In the genomic region with DNA sequence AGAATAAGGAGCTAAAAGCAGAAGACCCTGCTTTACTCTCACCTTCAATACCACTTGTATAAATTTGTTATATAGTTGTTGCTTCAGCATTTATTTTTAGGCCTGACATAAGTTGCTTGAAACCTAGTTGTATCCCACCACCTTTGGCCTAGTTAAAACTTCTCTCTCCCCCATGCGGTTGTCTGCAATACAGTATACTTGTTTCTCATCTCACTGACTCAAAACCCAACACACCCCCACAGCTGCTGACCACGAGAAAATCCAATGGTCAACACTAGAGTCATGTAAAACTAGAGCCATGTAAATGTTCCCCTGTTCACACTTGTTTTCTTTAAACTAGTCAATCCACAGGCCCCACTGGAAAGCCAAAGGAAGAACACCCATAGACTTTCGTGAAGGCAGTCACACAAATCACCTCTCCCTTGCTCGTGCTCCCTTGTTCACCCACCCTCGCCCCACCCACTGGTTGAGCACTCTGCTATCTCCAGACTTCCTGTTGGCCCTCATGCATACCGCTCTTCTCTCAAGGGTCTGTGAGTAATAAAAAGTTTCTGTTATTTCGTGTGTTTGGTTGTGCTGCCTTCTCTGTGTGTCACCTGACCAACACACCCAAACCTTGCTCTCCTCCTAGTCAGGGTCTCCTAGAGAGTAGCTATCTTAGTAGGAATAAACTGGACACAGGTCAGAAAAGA, we compare ENCODE assay signal across 1 cellular context.
TF ChIP-seq lines count a peak whose summit lies in the region.

No MANE protein-coding gene starts in this region.

TF ChIP-seq in GM12878, 131 proteins besides CTCF, POLR2A, EP300 and RAD21:
- peak; percentile 70 for TF ChIP-seq CREM (IDR thresholded peaks at IDR 0.05; ENCODE audit: low read depth)
- TF ChIP-seq FOXM1 (IDR thresholded peaks at IDR 0.05; ENCODE audit: low read depth, low read length): peak; percentile 43; the same call in 1 of the 2 replicates
- TF ChIP-seq EED (IDR thresholded peaks at IDR 0.05; ENCODE audit: low read depth): 0 out of 2 replicates have a peak, but pooled peaks have one; percentile 25
- TF ChIP-seq, protein P1, sequence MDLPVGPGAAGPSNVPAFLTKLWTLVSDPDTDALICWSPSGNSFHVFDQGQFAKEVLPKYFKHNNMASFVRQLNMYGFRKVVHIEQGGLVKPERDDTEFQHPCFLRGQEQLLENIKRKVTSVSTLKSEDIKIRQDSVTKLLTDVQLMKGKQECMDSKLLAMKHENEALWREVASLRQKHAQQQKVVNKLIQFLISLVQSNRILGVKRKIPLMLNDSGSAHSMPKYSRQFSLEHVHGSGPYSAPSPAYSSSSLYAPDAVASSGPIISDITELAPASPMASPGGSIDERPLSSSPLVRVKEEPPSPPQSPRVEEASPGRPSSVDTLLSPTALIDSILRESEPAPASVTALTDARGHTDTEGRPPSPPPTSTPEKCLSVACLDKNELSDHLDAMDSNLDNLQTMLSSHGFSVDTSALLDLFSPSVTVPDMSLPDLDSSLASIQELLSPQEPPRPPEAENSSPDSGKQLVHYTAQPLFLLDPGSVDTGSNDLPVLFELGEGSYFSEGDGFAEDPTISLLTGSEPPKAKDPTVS (IDR thresholded peaks at IDR 0.05; ENCODE audit: low read depth, low read length): no peak
- peak; percentile 72; the same call in 1 of the 2 replicates for TF ChIP-seq NFIC (IDR thresholded peaks at IDR 0.05; ENCODE audit: low read depth, low read length)
- no peak for TF ChIP-seq EZH2 (IDR thresholded peaks at IDR 0.05; ENCODE audit: borderline replicate concordance, control insufficient read depth, low read depth, low read length)
- TF ChIP-seq CBFB (IDR thresholded peaks at IDR 0.05; ENCODE audit: low read depth): peak; percentile 64; the same call in 1 of the 2 replicates
- no peak for TF ChIP-seq TCF12 (IDR thresholded peaks at IDR 0.05; ENCODE audit: low read depth, low read length)
- TF ChIP-seq, protein P2, sequence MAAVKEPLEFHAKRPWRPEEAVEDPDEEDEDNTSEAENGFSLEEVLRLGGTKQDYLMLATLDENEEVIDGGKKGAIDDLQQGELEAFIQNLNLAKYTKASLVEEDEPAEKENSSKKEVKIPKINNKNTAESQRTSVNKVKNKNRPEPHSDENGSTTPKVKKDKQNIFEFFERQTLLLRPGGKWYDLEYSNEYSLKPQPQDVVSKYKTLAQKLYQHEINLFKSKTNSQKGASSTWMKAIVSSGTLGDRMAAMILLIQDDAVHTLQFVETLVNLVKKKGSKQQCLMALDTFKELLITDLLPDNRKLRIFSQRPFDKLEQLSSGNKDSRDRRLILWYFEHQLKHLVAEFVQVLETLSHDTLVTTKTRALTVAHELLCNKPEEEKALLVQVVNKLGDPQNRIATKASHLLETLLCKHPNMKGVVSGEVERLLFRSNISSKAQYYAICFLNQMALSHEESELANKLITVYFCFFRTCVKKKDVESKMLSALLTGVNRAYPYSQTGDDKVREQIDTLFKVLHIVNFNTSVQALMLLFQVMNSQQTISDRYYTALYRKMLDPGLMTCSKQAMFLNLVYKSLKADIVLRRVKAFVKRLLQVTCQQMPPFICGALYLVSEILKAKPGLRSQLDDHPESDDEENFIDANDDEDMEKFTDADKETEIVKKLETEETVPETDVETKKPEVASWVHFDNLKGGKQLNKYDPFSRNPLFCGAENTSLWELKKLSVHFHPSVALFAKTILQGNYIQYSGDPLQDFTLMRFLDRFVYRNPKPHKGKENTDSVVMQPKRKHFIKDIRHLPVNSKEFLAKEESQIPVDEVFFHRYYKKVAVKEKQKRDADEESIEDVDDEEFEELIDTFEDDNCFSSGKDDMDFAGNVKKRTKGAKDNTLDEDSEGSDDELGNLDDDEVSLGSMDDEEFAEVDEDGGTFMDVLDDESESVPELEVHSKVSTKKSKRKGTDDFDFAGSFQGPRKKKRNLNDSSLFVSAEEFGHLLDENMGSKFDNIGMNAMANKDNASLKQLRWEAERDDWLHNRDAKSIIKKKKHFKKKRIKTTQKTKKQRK (IDR thresholded peaks at IDR 0.05; ENCODE audit: low read depth, low read length): no peak
- TF ChIP-seq, protein P3, sequence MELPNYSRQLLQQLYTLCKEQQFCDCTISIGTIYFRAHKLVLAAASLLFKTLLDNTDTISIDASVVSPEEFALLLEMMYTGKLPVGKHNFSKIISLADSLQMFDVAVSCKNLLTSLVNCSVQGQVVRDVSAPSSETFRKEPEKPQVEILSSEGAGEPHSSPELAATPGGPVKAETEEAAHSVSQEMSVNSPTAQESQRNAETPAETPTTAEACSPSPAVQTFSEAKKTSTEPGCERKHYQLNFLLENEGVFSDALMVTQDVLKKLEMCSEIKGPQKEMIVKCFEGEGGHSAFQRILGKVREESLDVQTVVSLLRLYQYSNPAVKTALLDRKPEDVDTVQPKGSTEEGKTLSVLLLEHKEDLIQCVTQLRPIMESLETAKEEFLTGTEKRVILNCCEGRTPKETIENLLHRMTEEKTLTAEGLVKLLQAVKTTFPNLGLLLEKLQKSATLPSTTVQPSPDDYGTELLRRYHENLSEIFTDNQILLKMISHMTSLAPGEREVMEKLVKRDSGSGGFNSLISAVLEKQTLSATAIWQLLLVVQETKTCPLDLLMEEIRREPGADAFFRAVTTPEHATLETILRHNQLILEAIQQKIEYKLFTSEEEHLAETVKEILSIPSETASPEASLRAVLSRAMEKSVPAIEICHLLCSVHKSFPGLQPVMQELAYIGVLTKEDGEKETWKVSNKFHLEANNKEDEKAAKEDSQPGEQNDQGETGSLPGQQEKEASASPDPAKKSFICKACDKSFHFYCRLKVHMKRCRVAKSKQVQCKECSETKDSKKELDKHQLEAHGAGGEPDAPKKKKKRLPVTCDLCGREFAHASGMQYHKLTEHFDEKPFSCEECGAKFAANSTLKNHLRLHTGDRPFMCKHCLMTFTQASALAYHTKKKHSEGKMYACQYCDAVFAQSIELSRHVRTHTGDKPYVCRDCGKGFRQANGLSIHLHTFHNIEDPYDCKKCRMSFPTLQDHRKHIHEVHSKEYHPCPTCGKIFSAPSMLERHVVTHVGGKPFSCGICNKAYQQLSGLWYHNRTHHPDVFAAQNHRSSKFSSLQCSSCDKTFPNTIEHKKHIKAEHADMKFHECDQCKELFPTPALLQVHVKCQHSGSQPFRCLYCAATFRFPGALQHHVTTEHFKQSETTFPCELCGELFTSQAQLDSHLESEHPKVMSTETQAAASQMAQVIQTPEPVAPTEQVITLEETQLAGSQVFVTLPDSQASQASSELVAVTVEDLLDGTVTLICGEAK (IDR thresholded peaks at IDR 0.05; ENCODE audit: borderline replicate concordance): no peak
- TF ChIP-seq IRF4 (IDR thresholded peaks at IDR 0.05; ENCODE audit: low read depth, low read length): peak; percentile 83; the same call in 1 of the 2 replicates
- TF ChIP-seq JUNB (IDR thresholded peaks at IDR 0.05): peak; percentile 83
- peak in 1 of 2 experiments; percentile 66; a peak in 1 of 3 replicates for TF ChIP-seq EGR1 (IDR thresholded peaks at IDR 0.05; ENCODE audit: borderline replicate concordance in 1 of 2, low read depth in 2 of 2, low read length in 2 of 2)
- TF ChIP-seq, protein P4, sequence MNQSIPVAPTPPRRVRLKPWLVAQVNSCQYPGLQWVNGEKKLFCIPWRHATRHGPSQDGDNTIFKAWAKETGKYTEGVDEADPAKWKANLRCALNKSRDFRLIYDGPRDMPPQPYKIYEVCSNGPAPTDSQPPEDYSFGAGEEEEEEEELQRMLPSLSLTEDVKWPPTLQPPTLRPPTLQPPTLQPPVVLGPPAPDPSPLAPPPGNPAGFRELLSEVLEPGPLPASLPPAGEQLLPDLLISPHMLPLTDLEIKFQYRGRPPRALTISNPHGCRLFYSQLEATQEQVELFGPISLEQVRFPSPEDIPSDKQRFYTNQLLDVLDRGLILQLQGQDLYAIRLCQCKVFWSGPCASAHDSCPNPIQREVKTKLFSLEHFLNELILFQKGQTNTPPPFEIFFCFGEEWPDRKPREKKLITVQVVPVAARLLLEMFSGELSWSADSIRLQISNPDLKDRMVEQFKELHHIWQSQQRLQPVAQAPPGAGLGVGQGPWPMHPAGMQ (IDR thresholded peaks at IDR 0.05; ENCODE audit: borderline replicate concordance): no peak
- TF ChIP-seq, protein P5, sequence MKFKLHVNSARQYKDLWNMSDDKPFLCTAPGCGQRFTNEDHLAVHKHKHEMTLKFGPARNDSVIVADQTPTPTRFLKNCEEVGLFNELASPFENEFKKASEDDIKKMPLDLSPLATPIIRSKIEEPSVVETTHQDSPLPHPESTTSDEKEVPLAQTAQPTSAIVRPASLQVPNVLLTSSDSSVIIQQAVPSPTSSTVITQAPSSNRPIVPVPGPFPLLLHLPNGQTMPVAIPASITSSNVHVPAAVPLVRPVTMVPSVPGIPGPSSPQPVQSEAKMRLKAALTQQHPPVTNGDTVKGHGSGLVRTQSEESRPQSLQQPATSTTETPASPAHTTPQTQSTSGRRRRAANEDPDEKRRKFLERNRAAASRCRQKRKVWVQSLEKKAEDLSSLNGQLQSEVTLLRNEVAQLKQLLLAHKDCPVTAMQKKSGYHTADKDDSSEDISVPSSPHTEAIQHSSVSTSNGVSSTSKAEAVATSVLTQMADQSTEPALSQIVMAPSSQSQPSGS (IDR thresholded peaks at IDR 0.05; ENCODE audit: low read length): peak; percentile 46; the same call in 1 of the 2 replicates
- no peak for TF ChIP-seq PAX5 (IDR thresholded peaks at IDR 0.05; ENCODE audit: borderline replicate concordance, low read depth, low read length)
- no peak for TF ChIP-seq STAT3 (IDR thresholded peaks at IDR 0.05; ENCODE audit: low read depth, low read length)
- TF ChIP-seq RUNX3 (IDR thresholded peaks at IDR 0.05; ENCODE audit: low read length): peak; percentile 89
- peak; percentile 60; the same call in 1 of the 2 replicates for TF ChIP-seq MEF2A (IDR thresholded peaks at IDR 0.05; ENCODE audit: insufficient read depth, low read depth, low read length)
